In the genomic region with DNA sequence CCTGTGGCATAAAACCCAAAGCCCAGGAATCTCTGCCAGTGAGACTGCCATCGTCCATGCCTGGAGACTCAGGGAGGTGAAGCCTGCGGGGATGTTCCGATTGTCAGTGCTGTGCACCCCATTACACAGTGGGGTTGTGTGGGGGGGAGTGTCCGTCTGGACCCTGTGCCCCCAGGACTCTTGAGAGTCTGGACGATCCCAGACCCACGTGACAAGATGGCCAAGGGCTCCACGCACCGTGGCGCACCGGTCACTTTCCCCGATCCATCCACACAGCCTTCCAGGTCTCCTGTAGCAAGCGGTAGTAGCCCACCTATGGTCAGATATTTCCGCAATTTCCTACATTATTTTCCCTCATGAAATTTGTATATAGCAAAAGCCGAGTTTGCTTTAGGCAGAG, we compare ENCODE assay signal across 11 cellular contexts. TPM values are rescaled to one million over a fixed set of nuclear protein-coding genes. Genes with fewer than 3 reads are reported as not detected.
DNase-seq lines count a peak whose midpoint lies in the region; ATAC-seq, FAIRE-seq and TF ChIP-seq lines count a peak whose summit lies in the region.
"Had no signal": no experiment of that assay in that cellular context is flagged by ENCODE, and none has a peak within 500 bp of the region (broad histone marks: within the 10 kb centered on the region; RNA-seq: fewer than 3 reads in every experiment).

No MANE protein-coding gene starts in this region.

- 5 to 6% methylated on average over 13 to 14 of the region's 14 CpGs for WGBS in GM23248 (ENCODE audit: low coverage in 1 of 2, low lambda C conversion rate in 2 of 2, missing lambda C conversion rate in 2 of 2), 2 experiments
- WGBS in adrenal gland, 4 donors: 39 to 45% (median 40%) methylated on average over 13 to 14 of the region's 14 CpGs

- H3K79me2 ChIP-seq in GM23248 (ENCODE audit: insufficient read depth): no peaks in the 10 kb centered on the region
- H3K79me2 ChIP-seq in astrocyte (ENCODE audit: insufficient read depth, low read length): no peaks in the 10 kb centered on the region
- H3K79me2 ChIP-seq in neural cell (replicated peaks; ENCODE audit: insufficient read depth, low read length): no peaks in the 10 kb centered on the region

- no peak for ATAC-seq in GM21381 (IDR thresholded peaks at IDR 0.05; ENCODE audit: unreplicated experiment)

- no peak overlapping the region for H3K4me3 Mint-ChIP-seq in astrocyte (ENCODE audit: unreplicated experiment)
- H3K4me3 Mint-ChIP-seq: activated naive CD8-positive, alpha-beta T cell treated with anti-CD3 and anti-CD28 coated beads for 36 hours had no signal

- no peak overlapping the region for H3K27ac Mint-ChIP-seq in astrocyte (ENCODE audit: unreplicated experiment)
- H3K27ac Mint-ChIP-seq: activated naive CD8-positive, alpha-beta T cell treated with anti-CD3 and anti-CD28 coated beads for 36 hours; immature natural killer cell had no signal

- H3K27me3 Mint-ChIP-seq in astrocyte (ENCODE audit: low read depth, unreplicated experiment): peaks cover 59% of the 10 kb centered on the region

- no peak for FAIRE-seq in astrocyte (lab: Jason Lieb, UNC)
- FAIRE-seq: colon had no signal

- H3K9ac ChIP-seq in GM23248 (no peak overlapping the region), astrocyte (ENCODE audit: low read length) (no peak overlapping the region), neural cell (ENCODE audit: low read length) (no peak overlapping the region)

- in situ Hi-C loops in GM23248 (cut with MboI): no loop called here

- H2AFZ ChIP-seq in GM23248 (no peak overlapping the region), astrocyte (ENCODE audit: low read depth, low read length) (no peak overlapping the region), neural cell (ENCODE audit: low read depth, low read length) (no peak overlapping the region)

- H3K4me2 ChIP-seq in GM23248 (ENCODE audit: unreplicated experiment) (no peak overlapping the region), astrocyte (ENCODE audit: low read length) (peak overlapping the region; percentile 95), neural cell (ENCODE audit: low read length) (no peak overlapping the region)

- intact Hi-C loops in adrenal gland (cut with DNase I): no loop called here

- H3K4me1 ChIP-seq in GM23248 (ENCODE audit: insufficient read depth): no peaks in the 10 kb centered on the region
- H3K4me1 ChIP-seq in astrocyte (ENCODE audit: insufficient read depth, low read length): peaks cover 16% of the 10 kb centered on the region
- peaks cover 5 to 12% of the 10 kb centered on the region in 2 donors for H3K4me1 ChIP-seq in adrenal gland (replicated peaks in 1 of 2)

- H3K4me1 Mint-ChIP-seq in astrocyte (ENCODE audit: low read depth, unreplicated experiment): peaks cover 26% of the 10 kb centered on the region

- no peak for TF ChIP-seq EP300 in neural cell (conservative IDR thresholded peaks at IDR 0.05; ENCODE audit: poor library complexity, severe bottlenecking)

- TF ChIP-seq RAD21 in neural cell (conservative IDR thresholded peaks at IDR 0.05): no peak

- no peak for TF ChIP-seq POLR2A in adrenal gland (IDR thresholded peaks at IDR 0.05)

- H3K27ac ChIP-seq in GM23248 (no peak overlapping the region), astrocyte (ENCODE audit: low read depth, low read length) (no peak overlapping the region), neural cell (ENCODE audit: low read length) (no peak overlapping the region), adrenal gland (no peak overlapping the region)

- H3K36me3 ChIP-seq in GM23248 (ENCODE audit: low read depth) (no peaks in the 10 kb centered on the region), astrocyte (ENCODE audit: insufficient read depth, low read length) (no peaks in the 10 kb centered on the region), neural cell (ENCODE audit: insufficient read depth, low read length) (no peaks in the 10 kb centered on the region), adrenal gland (replicated peaks in 1 of 2) (no peaks in the 10 kb centered on the region)

- DNase-seq in GM23248 (no peak), astrocyte (ENCODE audit: low read depth) (no peak), adrenal gland (no peak), NCI-H2107 (lab: John Stamatoyannopoulos, UW) (no peak)
- DNase-seq: NCI-H774, T1000 had no signal

- TF ChIP-seq CTCF in astrocyte (IDR thresholded peaks at IDR 0.05; ENCODE audit: insufficient read depth, low read depth, low read length) (no peak), neural cell (IDR thresholded peaks at IDR 0.05; ENCODE audit: poor library complexity, severe bottlenecking) (no peak), adrenal gland (IDR thresholded peaks at IDR 0.05) (no peak)

- H3K27me3 ChIP-seq in GM23248 (replicated peaks; ENCODE audit: insufficient read depth): peaks cover 91% of the 10 kb centered on the region
- H3K27me3 ChIP-seq in astrocyte (ENCODE audit: insufficient read depth, low read length): peaks cover 30% of the 10 kb centered on the region
- H3K27me3 ChIP-seq in neural cell (ENCODE audit: insufficient read depth, low read depth, low read length): peaks cover 31% of the 10 kb centered on the region
- H3K27me3 ChIP-seq in adrenal gland: peaks cover 14% of the 10 kb centered on the region

- H3K9me2 ChIP-seq in GM23248 (ENCODE audit: insufficient read depth) (no peaks in the 10 kb centered on the region), neural cell (ENCODE audit: insufficient read depth, low read length) (no peaks in the 10 kb centered on the region)

- H3K36me3 Mint-ChIP-seq in astrocyte (ENCODE audit: low read depth, unreplicated experiment): peaks cover 2% of the 10 kb centered on the region
- H3K36me3 Mint-ChIP-seq: activated naive CD8-positive, alpha-beta T cell treated with anti-CD3 and anti-CD28 coated beads for 36 hours had no signal

- H3K9me3 ChIP-seq in GM23248 (ENCODE audit: low read depth) (no peaks in the 10 kb centered on the region), astrocyte (ENCODE audit: insufficient read depth, low read depth, low read length) (no peaks in the 10 kb centered on the region), neural cell (ENCODE audit: low read length) (no peaks in the 10 kb centered on the region), adrenal gland (replicated peaks in 1 of 3) (no peaks in the 10 kb centered on the region)

- H3K4me3 ChIP-seq in GM23248: peak overlapping the region; percentile 48; the same call in 1 of the 2 replicates
- peak overlapping the region; percentile 54 for H3K4me3 ChIP-seq in astrocyte (ENCODE audit: insufficient read depth, low read depth, low read length)
- peak overlapping the region; percentile 64 for H3K4me3 ChIP-seq in neural cell (ENCODE audit: low read length)
- H3K4me3 ChIP-seq in adrenal gland: peak overlapping the region in 1 of 4 donors; percentile 33

- peaks cover 4% of the 10 kb centered on the region for H3K9me3 Mint-ChIP-seq in astrocyte (ENCODE audit: unreplicated experiment)
- H3K9me3 Mint-ChIP-seq: activated naive CD8-positive, alpha-beta T cell treated with anti-CD3 and anti-CD28 coated beads for 36 hours; immature natural killer cell had no signal

- H3F3A ChIP-seq in GM23248 (ENCODE audit: insufficient read depth) (no peaks in the 10 kb centered on the region), neural cell (ENCODE audit: insufficient read depth, low read length, poor library complexity, severe bottlenecking) (no peaks in the 10 kb centered on the region)

- H4K20me1 ChIP-seq in GM23248 (ENCODE audit: insufficient read depth) (no peaks in the 10 kb centered on the region), astrocyte (ENCODE audit: insufficient read depth, low read length) (no peaks in the 10 kb centered on the region), neural cell (ENCODE audit: insufficient read depth) (no peaks in the 10 kb centered on the region)

TF ChIP-seq in neural cell, 6 proteins besides CTCF, POLR2A, EP300 and RAD21:
- TF ChIP-seq TAF1 (IDR thresholded peaks at IDR 0.05; ENCODE audit: low read depth): no peak
TF ChIP-seq in neural cell: peak in this region for 0.

RNA-seq across cellular contexts. Expression of a gene that starts 20.9 kb away (rescaled TPM):
- total RNA-seq in GM23248 (2014; rRNA removed; shearing (Covaris generic)): 0.32 TPM in 1 of 2 replicates, not detected in the other
- polyA plus RNA-seq in GM23248 (2016; fragmentation: Nextera tagmentation; extraction: Ambion mirVana) (0.23 and 0.29 TPM in 2 replicates), neural cell (0.69 and 1.1 TPM in 2 replicates), adrenal gland (10 to 100 TPM in 1 of 3 donors, 1 to 10 TPM in 2; 5.1 to 10.9 (median 9.6) TPM)
- total RNA-seq in astrocyte (1.5 and 1.7 TPM in 2 replicates), adrenal gland (1 to 10 TPM in 6 of 8 donors, not detected in 2; 1.2 to 4.1 (median 3.4) TPM)
- 0.58 and 1.5 TPM in 2 replicates for polyA minus RNA-seq in neural cell

RNA-seq across cellular contexts. Expression of a gene that starts 33.3 kb away (rescaled TPM):
- not detected in 2 replicates for total RNA-seq in GM23248 (2014; rRNA removed; shearing (Covaris generic))
- not detected in 2 replicates for polyA plus RNA-seq in GM23248 (2016; fragmentation: Nextera tagmentation; extraction: Ambion mirVana)
- total RNA-seq in astrocyte: 0.18 TPM in 1 of 2 replicates, not detected in the other
- not detected in 2 replicates for polyA plus RNA-seq in neural cell
- polyA minus RNA-seq in neural cell: not detected in 2 replicates
- 1 to 10 TPM in 1 of 8 donors, under 1 TPM in 3, not detected in 4; 0.25 to 1.4 (median 0.48) TPM for total RNA-seq in adrenal gland
- polyA plus RNA-seq in adrenal gland: 1 to 10 TPM in 1 of 3 donors, under 1 TPM in 2; 0.29 to 2.4 (median 0.67) TPM
- polyA plus RNA-seq: immature natural killer cell had no signal

RNA-seq across cellular contexts. Expression of a gene that starts 43.3 kb away (rescaled TPM):
- total RNA-seq in GM23248 (2014; rRNA removed; shearing (Covaris generic)): not detected in 2 replicates
- polyA plus RNA-seq in GM23248 (2016; fragmentation: Nextera tagmentation; extraction: Ambion mirVana) (not detected in 2 replicates), neural cell (0.77 TPM in 1 of 2 replicates, not detected in the other), adrenal gland (10 to 100 TPM; 17.1 to 31.2 (median 21.5) TPM)
- total RNA-seq in astrocyte (9.4 and 22.0 TPM in 2 replicates), adrenal gland (10 to 100 TPM; 10.6 to 36.9 (median 29.3) TPM)
- 0.73 and 0.93 TPM in 2 replicates for polyA minus RNA-seq in neural cell

RNA-seq across cellular contexts. Expression of a gene that starts 45.1 kb away (rescaled TPM):
- 4.9 and 6.5 TPM in 2 replicates for total RNA-seq in GM23248 (2014; rRNA removed; shearing (Covaris generic))
- 12.4 and 14.0 TPM in 2 replicates for polyA plus RNA-seq in GM23248 (2016; fragmentation: Nextera tagmentation; extraction: Ambion mirVana)
- 5.0 and 6.2 TPM in 2 replicates for total RNA-seq in astrocyte
- 19.1 and 21.3 TPM in 2 replicates for polyA plus RNA-seq in neural cell
- 3.4 and 6.9 TPM in 2 replicates for polyA minus RNA-seq in neural cell
- 1 to 10 TPM; 1.3 to 7.5 (median 3.0) TPM for total RNA-seq in adrenal gland
- polyA plus RNA-seq in adrenal gland: 10 to 100 TPM in 1 of 3 donors, 1 to 10 TPM in 2; 7.4 to 14.8 (median 8.0) TPM

RNA-seq across cellular contexts. Expression of a gene that starts 45.3 kb away (rescaled TPM):
- total RNA-seq in GM23248 (2014; rRNA removed; shearing (Covaris generic)): 19.5 and 22.6 TPM in 2 replicates
- polyA plus RNA-seq in GM23248 (2016; fragmentation: Nextera tagmentation; extraction: Ambion mirVana): 7.2 and 9.2 TPM in 2 replicates
- 15.4 and 18.5 TPM in 2 replicates for total RNA-seq in astrocyte
- 4.0 and 4.3 TPM in 2 replicates for polyA plus RNA-seq in neural cell
- polyA minus RNA-seq in neural cell: 4.9 and 5.3 TPM in 2 replicates
- 10 to 100 TPM; 22.6 to 50.0 (median 30.3) TPM for total RNA-seq in adrenal gland
- 10 to 100 TPM; 16.7 to 30.0 (median 16.7) TPM for polyA plus RNA-seq in adrenal gland

Comparison
In these comparisons a context has a peak if more than half of its experiments do, and no peak if none do; other contexts are left out.
1. RNA of a gene that starts 43.3 kb away (total RNA-seq): 10.6 to 36.9 TPM in adrenal gland and 9.4 to 22.0 TPM in astrocyte; not detected in GM23248; every median in the first group is over 10 times any median in the second.